Comparison of ENCODE assay signal across 8 cellular contexts in the genomic region with DNA sequence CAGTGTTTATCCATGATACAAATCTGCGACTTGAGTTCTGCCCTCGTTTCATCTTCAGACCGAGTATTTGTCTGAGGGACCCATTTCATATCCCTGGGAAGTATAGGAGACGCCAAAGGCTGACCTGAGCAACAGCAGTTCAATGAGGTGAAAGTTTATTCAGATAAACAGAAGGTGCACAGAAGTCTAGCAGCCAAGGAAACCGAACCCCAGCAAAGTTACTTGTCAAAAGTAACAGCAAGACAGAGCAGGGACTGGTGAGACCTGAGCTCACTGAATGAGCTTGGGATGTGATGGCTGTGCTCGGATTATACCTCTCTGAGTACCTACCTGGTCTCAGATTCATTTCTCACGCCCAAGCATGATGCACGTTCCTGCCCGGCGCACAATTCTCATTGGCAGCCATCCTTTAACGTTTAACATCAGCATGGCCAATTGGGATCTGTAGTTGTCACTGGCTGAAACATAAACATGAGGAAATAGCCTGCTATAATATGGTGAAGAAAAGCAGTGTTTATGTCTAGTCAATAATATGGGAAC. TPM values are rescaled to one million over a fixed set of nuclear protein-coding genes. Genes with fewer than 3 reads are reported as not detected.
A peak's percentile ranks its signal among the peaks of the same experiment; 100 is the strongest.
DNase-seq lines count a peak whose midpoint lies in the region; ATAC-seq and TF ChIP-seq lines count a peak whose summit lies in the region.

No MANE protein-coding gene starts in this region.

- H3F3A ChIP-seq in PC-9 (ENCODE audit: insufficient read depth, low read depth), result no peaks in the 10 kb centered on the region

- no peaks in the 10 kb centered on the region for H3K36me3 Mint-ChIP-seq in mesothelial cell of epicardium

- ATAC-seq in HG02623 (IDR thresholded peaks at IDR 0.05; ENCODE audit: unreplicated experiment), result no peak

- no peaks in the 10 kb centered on the region for H3K27me3 ChIP-seq in PC-9 (ENCODE audit: insufficient read depth, low read depth)

- DNase-seq in NCI-H2029 (lab: John Stamatoyannopoulos, UW) (peak; percentile 10), NCI-H2029 treated with DMSO at 0.1 percent for 48 hours (lab: John Stamatoyannopoulos, UW) (no peak), PC-9 (peak in 1 of 2 experiments; percentile 5), cerebellum (ENCODE audit: low spot score) (peak; percentile 8), mesothelial cell of epicardium (ENCODE audit: low spot score in 2 of 2, unreplicated experiment in 2 of 2) (no peak), 8988T (no peak)

- POLR2A ChIA-PET in PC-9 (lab: Charles Lee; ENCODE audit: unreplicated experiment), result no interaction called here

- peak overlapping the region; percentile 96 for H3K4me3 Mint-ChIP-seq in mesothelial cell of epicardium

- peak overlapping the region; percentile 89 for H2AFZ ChIP-seq in PC-9

- H3K4me1 Mint-ChIP-seq in mesothelial cell of epicardium, result peaks cover 19% of the 10 kb centered on the region

- H3K27ac Mint-ChIP-seq in mesothelial cell of epicardium, result peak overlapping the region; percentile 93

- H3K27ac ChIP-seq in PC-9, result no peak overlapping the region
- no peak overlapping the region for H3K27ac ChIP-seq in urinary bladder (ENCODE audit: low read depth)

- H3K4me1 ChIP-seq in PC-9 (replicated peaks; ENCODE audit: insufficient read depth) (peaks cover 11% of the 10 kb centered on the region; the same call in 1 of the 2 replicates), urinary bladder (ENCODE audit: insufficient read depth) (no peaks in the 10 kb centered on the region)

- H3K27me3 Mint-ChIP-seq in mesothelial cell of epicardium (ENCODE audit: low read depth), result no peaks in the 10 kb centered on the region

- H3K79me2 ChIP-seq in PC-9 (ENCODE audit: low read depth), result peaks cover 15% of the 10 kb centered on the region; the same call in 1 of the 2 replicates

- H3K4me3 ChIP-seq in PC-9 (peak overlapping the region; percentile 70), urinary bladder (ENCODE audit: low read depth, low read length) (peak overlapping the region; percentile 57)

- H3K36me3 ChIP-seq in PC-9 (ENCODE audit: low read depth) (no peaks in the 10 kb centered on the region), urinary bladder (ENCODE audit: insufficient read depth) (no peaks in the 10 kb centered on the region)

- H3K4me2 ChIP-seq in PC-9, result peak overlapping the region; percentile 89

- H3K9me2 ChIP-seq in PC-9 (ENCODE audit: insufficient read depth), result no peaks in the 10 kb centered on the region

- H3K9me3 ChIP-seq in PC-9 (ENCODE audit: insufficient read depth, low read depth), result no peaks in the 10 kb centered on the region

- CTCF ChIA-PET in PC-9 (lab: Charles Lee), result no interaction called here

- TF ChIP-seq CTCF in PC-9 (conservative IDR thresholded peaks at IDR 0.05) (no peak), mesothelial cell of epicardium (IDR thresholded peaks at IDR 0.05; ENCODE audit: unreplicated experiment) (no peak)

- no peaks in the 10 kb centered on the region for H4K20me1 ChIP-seq in PC-9 (ENCODE audit: insufficient read depth)

- no peaks in the 10 kb centered on the region for H3K9me3 Mint-ChIP-seq in mesothelial cell of epicardium

- BruUV-seq in PC-9 (replicated peaks; lab: Mats Ljungman, UMichigan), result TSS peak; percentile 62

- intact Hi-C loops in PC-9 (cut with micrococcal nuclease; ENCODE audit: unreplicated experiment), result no loop called here

- 3% methylated on average over 11 of the region's 11 CpGs for WGBS in urinary bladder

RNA-seq across cellular contexts. Expression of gene LYRM7, which starts 0.6 kb away (rescaled TPM):
- total RNA-seq in PC-9 (2021) (5.0 and 9.5 TPM in 2 replicates), cerebellum (13.7 TPM), mesothelial cell of epicardium (5.4 to 8.6 TPM (median 6.3 TPM) in 3 replicates), urinary bladder (24.1 TPM)
- polyA plus RNA-seq in urinary bladder, result 6.7 TPM

RNA-seq across cellular contexts. Expression of gene HINT1, which starts 6.3 kb away (rescaled TPM):
- total RNA-seq in PC-9 (2021), result 210 and 262 TPM in 2 replicates
- total RNA-seq in cerebellum, result 125 TPM
- 180 to 194 TPM (median 187 TPM) in 3 replicates for total RNA-seq in mesothelial cell of epicardium
- 111 TPM for total RNA-seq in urinary bladder
- polyA plus RNA-seq in urinary bladder, result 239 TPM

Comparison
In these comparisons a context has a peak if more than half of its experiments do, and no peak if none do; other contexts are left out.
1. DNase-seq: peak in NCI-H2029 (single experiment) and cerebellum (single experiment); none in NCI-H2029 treated with DMSO at 0.1 percent for 48 hours (single experiment), mesothelial cell of epicardium (0 of 2) and 8988T (single experiment).